In genomic region chr18:13220326-13220991, GRCh38 we compare ENCODE assay signal across 13 cellular contexts. TPM values are rescaled to one million over a fixed set of nuclear protein-coding genes. Genes with fewer than 3 reads are reported as not detected.
DNase-seq lines count a peak whose midpoint lies in the region; ATAC-seq, FAIRE-seq and TF ChIP-seq lines count a peak whose summit lies in the region.
"Had no signal": no experiment of that assay in that cellular context is flagged by ENCODE, and none has a peak within 500 bp of the region (broad histone marks: within the 10 kb centered on the region; RNA-seq: fewer than 3 reads in every experiment).

No MANE protein-coding gene starts in this region.

- H3K9me3 Mint-ChIP-seq in CD8-positive, alpha-beta T cell, result no peaks in the 10 kb centered on the region

- peaks cover 36% of the 10 kb centered on the region for H3K4me1 ChIP-seq in CD8-positive, alpha-beta T cell (ENCODE audit: insufficient read depth, low read length)
- H3K4me1 ChIP-seq in esophagus muscularis mucosa, result peaks cover 55 to 88% (median 80%) of the 10 kb centered on the region in 4 donors
- peaks cover 24% of the 10 kb centered on the region for H3K4me1 ChIP-seq in prostate gland (replicated peaks)

- peak overlapping the region; percentile 91 for H3K27ac Mint-ChIP-seq in CD8-positive, alpha-beta T cell

- H3K4me3 Mint-ChIP-seq in CD8-positive, alpha-beta T cell, result peak overlapping the region; percentile 49

- intact Hi-C loops in CD8-positive, alpha-beta T cell (cut with DNase I, micrococcal nuclease), result loop anchor here in 1 of 2 experiments (5.0 kb wide), 1 partner anchor 62 kb away; no protein-coding TSS in a partner anchor
- intact Hi-C loops in esophagus muscularis mucosa (cut with DNase I) (loop anchor here (5.0 kb wide), 1 partner anchor 37 kb away; no protein-coding TSS in a partner anchor), prostate gland (cut with DNase I) (loop anchor here (2.0 kb wide), 2 partner anchors 40 to 328 kb away; no protein-coding TSS in a partner anchor)

- TF ChIP-seq POLR2A in esophagus muscularis mucosa (IDR thresholded peaks at IDR 0.05; ENCODE audit: low read depth) (no peak), prostate gland (IDR thresholded peaks at IDR 0.05) (no peak), H54 (IDR thresholded peaks at IDR 0.05; ENCODE audit: low read depth, low read length) (no peak)

- TF ChIP-seq CTCF in CD8-positive, alpha-beta T cell (IDR thresholded peaks at IDR 0.05), result no peak
- TF ChIP-seq CTCF in esophagus muscularis mucosa (IDR thresholded peaks at IDR 0.05) (no peak), prostate gland (IDR thresholded peaks at IDR 0.05) (no peak)

- H3K27me3 Mint-ChIP-seq in CD8-positive, alpha-beta T cell (ENCODE audit: low read depth), result peaks cover 2% of the 10 kb centered on the region

- peaks cover 5% of the 10 kb centered on the region for H3K36me3 Mint-ChIP-seq in CD8-positive, alpha-beta T cell

- DNase-seq in CD8-positive, alpha-beta T cell, result no peak
- DNase-seq in NCI-H1694 treated with DMSO at 0.1 percent for 48 hours (lab: John Stamatoyannopoulos, UW) (peak; percentile 53), esophagus muscularis mucosa (ENCODE audit: extremely low spot score) (no peak), prostate gland (ENCODE audit: low spot score) (no peak), SK-N-DZ (ENCODE audit: low spot score) (no peak), H54 (ENCODE audit: insufficient read length, low spot score) (no peak), mucosa of gallbladder (ENCODE audit: low spot score) (no peak)
- DNase-seq: activated CD4-positive, alpha-beta T cell treated with anti-CD3 and anti-CD28 coated beads for 4 hours; KBM-7; stimulated activated CD4-positive, alpha-beta T cell treated with anti-CD3 and anti-CD28 coated beads, Interleukin-4, amount 100 ng/mL, for 24 hours had no signal

- TF ChIP-seq EP300 in esophagus muscularis mucosa (IDR thresholded peaks at IDR 0.05), result no peak

- 31% methylated on average over 10 of the region's 10 CpGs for WGBS in esophagus muscularis mucosa
- 14% methylated on average over 10 of the region's 10 CpGs for WGBS in prostate gland

- peaks cover 44% of the 10 kb centered on the region for H3K4me1 Mint-ChIP-seq in CD8-positive, alpha-beta T cell (ENCODE audit: low read depth)

- POLR2A ChIA-PET in CD8-positive, alpha-beta T cell (lab: Charles Lee), result interaction anchor here (1.5 to 1.6 kb wide), 2 partner anchors 93 to 319 kb away, joined by 3 to 4 read pairs; no protein-coding TSS in a partner anchor

- no peak for ATAC-seq in CD8-positive, alpha-beta T cell
- no peak for ATAC-seq in HG02588 (IDR thresholded peaks at IDR 0.05; ENCODE audit: unreplicated experiment)

- CTCF ChIA-PET in CD8-positive, alpha-beta T cell (lab: Charles Lee), result interaction anchor here (1.1 kb wide), 1 partner anchor 77 kb away, joined by 3 read pairs; no protein-coding TSS in a partner anchor

- no peak overlapping the region for H3K4me3 ChIP-seq in CD8-positive, alpha-beta T cell (ENCODE audit: low read depth, low read length)
- H3K4me3 ChIP-seq in esophagus muscularis mucosa (peak overlapping the region; percentile 84 to 94 (median 88)), prostate gland (peak overlapping the region in 1 of 2 donors; percentile 75)

- no peak for FAIRE-seq in H54 (lab: Jason Lieb, UNC)
- FAIRE-seq: bronchial epithelial cell, GM19239 had no signal

- no peak overlapping the region for H3K27ac ChIP-seq in CD8-positive, alpha-beta T cell (ENCODE audit: low read depth, low read length)
- H3K27ac ChIP-seq in esophagus muscularis mucosa (replicated peaks in 1 of 4), result peak overlapping the region; percentile 87 to 92 (median 90)
- peak overlapping the region; percentile 29 to 39 for H3K27ac ChIP-seq in prostate gland

- no peaks in the 10 kb centered on the region for H3K36me3 ChIP-seq in CD8-positive, alpha-beta T cell (ENCODE audit: insufficient read depth, low read length)
- H3K36me3 ChIP-seq in esophagus muscularis mucosa (no peaks in the 10 kb centered on the region), prostate gland (no peaks in the 10 kb centered on the region)

- no peaks in the 10 kb centered on the region for H3K27me3 ChIP-seq in CD8-positive, alpha-beta T cell (ENCODE audit: insufficient read depth, low read length)
- H3K27me3 ChIP-seq in esophagus muscularis mucosa (no peaks in the 10 kb centered on the region), prostate gland (replicated peaks; ENCODE audit: insufficient read depth) (no peaks in the 10 kb centered on the region)

- H3K9me3 ChIP-seq in CD8-positive, alpha-beta T cell (ENCODE audit: low read length), result no peaks in the 10 kb centered on the region
- H3K9me3 ChIP-seq in esophagus muscularis mucosa (no peaks in the 10 kb centered on the region), prostate gland (no peaks in the 10 kb centered on the region)

RNA-seq across cellular contexts. Expression of gene LDLRAD4, which starts 1.9 kb away (rescaled TPM):
- 10 to 100 TPM; 31.0 to 35.1 TPM for total RNA-seq in CD8-positive, alpha-beta T cell
- total RNA-seq in esophagus muscularis mucosa (10 to 100 TPM; 20.4 to 40.4 (median 35.3) TPM), prostate gland (100 to 1,000 TPM in 1 of 2 donors, 10 to 100 TPM in 1; 59.9 to 107 TPM), mucosa of gallbladder (51.0 TPM)
- 4.4 and 6.2 TPM in 2 replicates for polyA plus RNA-seq in SK-N-DZ (2014; cell fraction: cytosol; rRNA removed)
- 4.9 and 6.1 TPM in 2 replicates for polyA plus RNA-seq in SK-N-DZ (2014; cell fraction: nucleus; rRNA removed)
- total RNA-seq: bronchial epithelial cell had no signal
